ENCODE assay signal across 7 cellular contexts in genomic region chr18:9575558-9575957, GRCh38. TPM values are rescaled to one million over a fixed set of nuclear protein-coding genes. Genes with fewer than 3 reads are reported as not detected.
DNase-seq lines count a peak whose midpoint lies in the region; ATAC-seq, FAIRE-seq and TF ChIP-seq lines count a peak whose summit lies in the region.

No MANE protein-coding gene starts in this region.

- POLR2A ChIA-PET in H1 (lab: Charles Lee; ENCODE audit: partially characterized antibody): interaction anchor here (0.6 to 1.0 kb wide), 3 partner anchors 9 to 146 kb away, joined by 3 read pairs; no protein-coding TSS in a partner anchor

- H3K27ac ChIP-seq in H1 (ENCODE audit: low read depth, low read length) (no peak overlapping the region), upper lobe of right lung (no peak overlapping the region)

- no peaks in the 10 kb centered on the region for H3K23me2 ChIP-seq in H1 (ENCODE audit: low read depth, low read length)

- H3K4me1 ChIP-seq in H1 (replicated peaks in 1 of 4; ENCODE audit: control insufficient read depth in 3 of 4, insufficient read depth in 4 of 4, low read length in 3 of 4): peaks cover 2 to 3% (median 3%) of the 10 kb centered on the region in 4 experiments; a peak in 5 of 7 replicates
- H3K4me1 ChIP-seq in upper lobe of right lung: peaks cover 5% of the 10 kb centered on the region

- no peak overlapping the region for H4K91ac ChIP-seq in H1 (replicated peaks; ENCODE audit: insufficient read length, low read length)

- CTCF ChIA-PET in H1 (lab: Charles Lee; ENCODE audit: partially characterized antibody): interaction anchor here (0.6 to 5.3 kb wide), 41 partner anchors 10 to 299 kb away, joined by 3 to 42 read pairs (median 4); no protein-coding TSS in a partner anchor

- H2AK5ac ChIP-seq in H1 (ENCODE audit: low read depth, low read length): no peak overlapping the region

- H3K36me3 ChIP-seq in H1 (ENCODE audit: control insufficient read depth in 2 of 4, insufficient read depth in 4 of 4, low read length in 3 of 4): peaks cover 0 to 5% (median 1%) of the 10 kb centered on the region in 4 experiments; a peak in 2 of 8 replicates
- H3K36me3 ChIP-seq in upper lobe of right lung: peaks cover 51% of the 10 kb centered on the region

- TF ChIP-seq POLR2A in H1 (IDR thresholded peaks at IDR 0.05; ENCODE audit: control extremely low read depth in 1 of 2, low read depth in 2 of 2, low read length in 2 of 2): no peak

- no peaks in the 10 kb centered on the region for H3K27me3 ChIP-seq in H1 (replicated peaks in 1 of 4; ENCODE audit: control insufficient read depth in 3 of 4, extremely low read depth in 1 of 4, insufficient read depth in 3 of 4, low read length in 3 of 4)
- no peaks in the 10 kb centered on the region for H3K27me3 ChIP-seq in upper lobe of right lung

- DNase-seq in GM12865 (ENCODE audit: low read depth) (peak; percentile 92), HK-2 (ENCODE audit: unreplicated experiment) (peak; percentile 8), RCC 7860 (ENCODE audit: low spot score) (peak; percentile 79), H1 (ENCODE audit: low read depth in 1 of 2, low spot score in 2 of 2) (peak in 1 of 2 experiments; percentile 58), lung microvascular endothelial cell (ENCODE audit: low read depth in 2 of 2) (peak; percentile 98), upper lobe of right lung (peak; percentile 64), NCI-H2107 (lab: John Stamatoyannopoulos, UW) (no peak)

- H4K8ac ChIP-seq in H1 (ENCODE audit: extremely low read depth, insufficient read depth, low read length): no peak overlapping the region

- no peak overlapping the region for H2BK15ac ChIP-seq in H1 (ENCODE audit: low read length)

- no peak overlapping the region for H3K18ac ChIP-seq in H1 (ENCODE audit: extremely low read depth, low read length)

- H2BK12ac ChIP-seq in H1 (ENCODE audit: low read depth, low read length): no peak overlapping the region

- peak; percentile 74 to 83 for TF ChIP-seq RAD21 in H1 (IDR thresholded peaks at IDR 0.05 in 1 of 2, conservative IDR thresholded peaks at IDR 0.05 in 1 of 2; ENCODE audit: low read depth in 2 of 2, low read length in 2 of 2)

- 44% methylated on average over 5 of the region's 5 CpGs; no CpG with 5 or more reads in 1 of the 2 experiments for WGBS in H1 (ENCODE audit: extremely low coverage in 1 of 2, insufficient coverage in 1 of 2, insufficient read length in 1 of 2, insufficient replicate concordance in 2 of 2, low coverage in 1 of 2, low lambda C conversion rate in 2 of 2, missing lambda C conversion rate in 1 of 2), 2 experiments

- H3K14ac ChIP-seq in H1 (ENCODE audit: insufficient read length): no peak overlapping the region

- no peak overlapping the region for H3K4me2 ChIP-seq in H1 (ENCODE audit: insufficient read depth in 1 of 2, low read depth in 2 of 2, low read length in 2 of 2)

- FAIRE-seq in RCC 7860 (lab: Jason Lieb, UNC): peak; percentile 73
- FAIRE-seq in H1 (lab: Jason Lieb, UNC): peak; percentile 69

- H3K9me3 ChIP-seq in H1 (ENCODE audit: insufficient read depth in 2 of 2, low read depth in 1 of 2, low read length in 1 of 2) (no peaks in the 10 kb centered on the region), upper lobe of right lung (no peaks in the 10 kb centered on the region)

- no peaks in the 10 kb centered on the region for H3K79me2 ChIP-seq in H1 (ENCODE audit: control insufficient read depth in 1 of 2, insufficient read depth in 2 of 2, low read length in 2 of 2)

- no peak overlapping the region for H2BK120ac ChIP-seq in H1 (replicated peaks; ENCODE audit: low read depth, low read length)

- no peak for TF ChIP-seq EP300 in H1 (IDR thresholded peaks at IDR 0.05; ENCODE audit: borderline replicate concordance in 1 of 2, low read depth in 2 of 2, low read length in 2 of 2)

- intact Hi-C loops in upper lobe of right lung (cut with DNase I): no loop called here

- ATAC-seq in upper lobe of right lung: peak; percentile 99

- H2BK20ac ChIP-seq in H1 (ENCODE audit: low read length): no peak overlapping the region

- no peak overlapping the region for H4K5ac ChIP-seq in H1 (ENCODE audit: insufficient read length, low read depth, low read length)

- no peak overlapping the region for H3K4ac ChIP-seq in H1 (replicated peaks; ENCODE audit: insufficient read length, low read depth, low read length)

- no peak overlapping the region for H3K23ac ChIP-seq in H1 (ENCODE audit: insufficient read length)

- H2BK5ac ChIP-seq in H1 (ENCODE audit: low read depth, low read length): no peak overlapping the region

- H4K20me1 ChIP-seq in H1 (replicated peaks in 1 of 2; ENCODE audit: control insufficient read depth in 1 of 2, insufficient read depth in 2 of 2, low read length in 2 of 2): no peaks in the 10 kb centered on the region

- no peaks in the 10 kb centered on the region for H3K79me1 ChIP-seq in H1 (ENCODE audit: low read depth, low read length)

- H2AFZ ChIP-seq in H1 (ENCODE audit: low read length): no peak overlapping the region

- no peak overlapping the region for H3K4me3 ChIP-seq in GM12865 (ENCODE audit: low read depth, low read length)
- H3K4me3 ChIP-seq in H1 (ENCODE audit: extremely low read depth in 1 of 4, insufficient read depth in 2 of 4, low read depth in 3 of 4, low read length in 4 of 4): no peak overlapping the region
- H3K4me3 ChIP-seq in upper lobe of right lung: no peak overlapping the region

- no peak overlapping the region for H3K9ac ChIP-seq in H1 (replicated peaks in 1 of 4; ENCODE audit: extremely low read depth in 1 of 4, low read depth in 3 of 4, low read length in 3 of 4)

- TF ChIP-seq CTCF in GM12865 (IDR thresholded peaks at IDR 0.05; ENCODE audit: insufficient read depth, low read depth, low read length, missing control alignments) (peak; percentile 88), H1 (IDR thresholded peaks at IDR 0.05; ENCODE audit: control extremely low read depth in 1 of 3, insufficient read depth in 1 of 3, low read depth in 1 of 3, low read length in 3 of 3) (peak; percentile 27 to 79 (median 71)), upper lobe of right lung (IDR thresholded peaks at IDR 0.05) (peak; percentile 91)

- no peak overlapping the region for H3K56ac ChIP-seq in H1 (replicated peaks; ENCODE audit: insufficient read length, low read depth, low read length)

TF ChIP-seq in H1, 55 proteins besides CTCF, POLR2A, EP300 and RAD21:
- no peak for TF ChIP-seq SAP30 (IDR thresholded peaks at IDR 0.05; ENCODE audit: insufficient read depth, insufficient replicate concordance, low read length)
- TF ChIP-seq, protein P1, sequence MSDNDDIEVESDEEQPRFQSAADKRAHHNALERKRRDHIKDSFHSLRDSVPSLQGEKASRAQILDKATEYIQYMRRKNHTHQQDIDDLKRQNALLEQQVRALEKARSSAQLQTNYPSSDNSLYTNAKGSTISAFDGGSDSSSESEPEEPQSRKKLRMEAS (IDR thresholded peaks at IDR 0.05): no peak
- TF ChIP-seq ATF3 (IDR thresholded peaks at IDR 0.05; ENCODE audit: insufficient read depth, low read depth, low read length): no peak
- no peak for TF ChIP-seq ASH2L (IDR thresholded peaks at IDR 0.05; ENCODE audit: low read length)
- TF ChIP-seq POLR2AphosphoS5 (IDR thresholded peaks at IDR 0.05; ENCODE audit: low read depth, low read length): no peak
- no peak for TF ChIP-seq YY1 (IDR thresholded peaks at IDR 0.05; ENCODE audit: low read depth, low read length)
- no peak for TF ChIP-seq HDAC6 (IDR thresholded peaks at IDR 0.05; ENCODE audit: low read depth, low read length)
- TF ChIP-seq NANOG (IDR thresholded peaks at IDR 0.05; ENCODE audit: insufficient read depth, low read depth, low read length, poor library complexity, severe bottlenecking): no peak
- TF ChIP-seq TEAD4 (IDR thresholded peaks at IDR 0.05; ENCODE audit: low read depth, low read length): no peak
- no peak for TF ChIP-seq JUND (IDR thresholded peaks at IDR 0.05; ENCODE audit: low read length)
- TF ChIP-seq BACH1 (IDR thresholded peaks at IDR 0.05; ENCODE audit: low read length): no peak
- TF ChIP-seq KDM5A (IDR thresholded peaks at IDR 0.05; ENCODE audit: low read length): no peak
- no peak for TF ChIP-seq KDM1A (IDR thresholded peaks at IDR 0.05; ENCODE audit: borderline replicate concordance, low read length)
- no peak for TF ChIP-seq SP4 (IDR thresholded peaks at IDR 0.05; ENCODE audit: low read length)
- TF ChIP-seq CEBPB (IDR thresholded peaks at IDR 0.05; ENCODE audit: low read depth, low read length): no peak

RNA-seq across cellular contexts. Expression of gene PPP4R1, which starts 38.8 kb away (rescaled TPM):
- 96.1 and 108 TPM in 2 replicates for total RNA-seq in H1 (2021; fragmentation: NEBNext Ultra II Directional; extraction: Animal tissue kit (Norgen Biotek cat#: 25700))
- 59.6 and 67.4 TPM in 2 replicates for polyA plus RNA-seq in H1 (2011; rRNA removed)
- 76.0 TPM for polyA plus RNA-seq in H1 (2011; cell fraction: cytosol; rRNA removed)
- polyA plus RNA-seq in H1 (2011; cell fraction: nucleus; rRNA removed): 152 TPM
- polyA plus RNA-seq in H1 (2012, experiment 1 of 2): 54.4 to 75.8 TPM (median 62.2 TPM) in 4 replicates
- 9.7 TPM for polyA plus RNA-seq in H1 (2012, experiment 2 of 2)
- polyA plus RNA-seq in H1 (2013, experiment 1 of 2): 66.9 TPM
- 63.2 TPM for polyA plus RNA-seq in H1 (2013, experiment 2 of 2)
- 186 and 237 TPM in 2 replicates for polyA minus RNA-seq in H1 (2011; rRNA and poly(A)+ RNA removed)
- 55.3 TPM for polyA minus RNA-seq in H1 (2011; cell fraction: cytosol; rRNA and poly(A)+ RNA removed)
- 133 TPM for polyA minus RNA-seq in H1 (2011; cell fraction: nucleus; rRNA and poly(A)+ RNA removed)
- total RNA-seq in lung microvascular endothelial cell: 84.8 and 134 TPM in 2 replicates
- total RNA-seq in upper lobe of right lung: 141 TPM
